Comparison of ENCODE assay signal across 8 cellular contexts in the genomic region with DNA sequence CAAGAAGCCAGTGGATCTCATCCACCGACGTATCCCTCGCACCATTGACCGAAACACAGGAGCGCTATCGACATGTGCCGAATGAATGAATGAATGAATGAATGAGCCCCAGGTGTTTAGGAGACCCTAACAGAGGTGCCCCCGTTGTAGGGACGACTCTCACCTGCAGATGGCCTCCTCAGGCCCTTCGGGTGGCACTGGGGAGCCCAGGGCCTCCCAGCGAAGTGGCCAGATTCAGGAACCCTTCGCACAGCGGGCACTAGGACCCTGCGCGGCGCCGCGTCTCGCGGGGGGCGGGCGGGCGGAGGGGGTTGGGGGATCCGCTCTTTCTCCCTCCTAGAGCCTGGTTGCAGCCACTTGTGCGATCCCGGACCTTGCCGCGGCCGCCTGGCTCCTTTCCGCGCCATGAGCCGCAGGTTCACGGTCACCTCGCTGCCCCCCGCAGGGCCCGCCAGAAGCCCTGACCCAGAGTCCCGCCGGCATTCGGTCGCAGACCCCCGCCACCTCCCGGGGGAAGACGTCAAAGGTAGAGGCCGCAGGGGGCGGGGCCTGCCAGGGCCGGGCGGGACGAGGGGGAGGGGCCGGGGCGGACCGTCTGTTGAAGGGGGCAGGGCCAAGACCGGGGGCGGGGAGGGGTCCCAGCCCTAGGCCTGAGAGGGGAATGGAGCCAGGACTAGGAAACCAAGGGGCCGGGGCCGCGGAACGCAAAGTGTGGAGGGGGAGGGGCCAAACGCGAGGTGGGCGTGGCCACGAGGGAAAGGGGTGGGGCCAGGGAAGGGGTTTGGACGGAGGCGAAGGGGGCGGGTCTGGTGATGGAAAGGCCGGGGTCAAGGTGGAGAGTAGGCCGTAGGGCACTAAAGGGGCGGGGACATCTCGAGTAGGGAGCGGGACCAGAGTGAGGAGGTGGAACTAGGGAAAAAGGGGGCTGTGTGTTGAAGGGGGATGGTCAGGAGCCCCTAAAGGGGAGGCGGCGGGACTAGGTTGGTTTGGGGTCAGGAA. TPM values are rescaled to one million over a fixed set of nuclear protein-coding genes. Genes with fewer than 3 reads are reported as not detected.
A peak's percentile ranks its signal among the peaks of the same experiment; 100 is the strongest.
DNase-seq lines count a peak whose midpoint lies in the region; ATAC-seq, FAIRE-seq and TF ChIP-seq lines count a peak whose summit lies in the region.

No MANE protein-coding gene starts in this region.

- 12% methylated on average over 31 of the region's 71 CpGs for WGBS in esophagus muscularis mucosa

- peaks cover 7% of the 10 kb centered on the region for H3K4me1 Mint-ChIP-seq in osteocyte (ENCODE audit: unreplicated experiment)

- H3K27me3 Mint-ChIP-seq in osteocyte (ENCODE audit: unreplicated experiment) = peaks cover 61% of the 10 kb centered on the region

- peak overlapping the region; percentile 68 for H3K4me3 Mint-ChIP-seq in osteocyte (ENCODE audit: unreplicated experiment)

- no peak for TF ChIP-seq CTCF in esophagus muscularis mucosa (IDR thresholded peaks at IDR 0.05)
- TF ChIP-seq CTCF in osteocyte (IDR thresholded peaks at IDR 0.05) = no peak

- no peaks in the 10 kb centered on the region for H3K9me3 ChIP-seq in esophagus muscularis mucosa

- no peak for TF ChIP-seq EP300 in esophagus muscularis mucosa (IDR thresholded peaks at IDR 0.05)

- no peak overlapping the region for H3K27ac Mint-ChIP-seq in osteocyte (ENCODE audit: unreplicated experiment)

- ATAC-seq in HG02610 (IDR thresholded peaks at IDR 0.05; ENCODE audit: unreplicated experiment) = no peak
- ATAC-seq in GM21367 (IDR thresholded peaks at IDR 0.05; ENCODE audit: unreplicated experiment) = no peak

- no peak for FAIRE-seq in H54 (lab: Jason Lieb, UNC)

- peaks cover 0 to 100% (median 34%) of the 10 kb centered on the region in 4 donors for H3K27me3 ChIP-seq in esophagus muscularis mucosa

- H3K4me1 ChIP-seq in esophagus muscularis mucosa = peaks cover 15 to 21% (median 20%) of the 10 kb centered on the region in 4 donors

- H3K4me3 ChIP-seq in esophagus muscularis mucosa = peak overlapping the region; percentile 38 to 55 (median 46)

- TF ChIP-seq POLR2A in H54 (IDR thresholded peaks at IDR 0.05; ENCODE audit: low read depth, low read length) = no peak
- TF ChIP-seq POLR2A in esophagus muscularis mucosa (IDR thresholded peaks at IDR 0.05; ENCODE audit: low read depth) = no peak

- H3K36me3 ChIP-seq in esophagus muscularis mucosa = no peaks in the 10 kb centered on the region

- intact Hi-C loops in esophagus muscularis mucosa (cut with DNase I) = loop anchor here (2.0 to 5.0 kb wide), 2 partner anchors 66 to 153 kb away; a partner anchor contains a TSS

- DNase-seq in Ammon's horn (ENCODE audit: low spot score) = peak; percentile 50
- peak; percentile 82 for DNase-seq in H54 (ENCODE audit: insufficient read length, low spot score)
- DNase-seq in NCI-H510A (lab: John Stamatoyannopoulos, UW) = peak; percentile 82
- DNase-seq in activated CD8-positive, alpha-beta memory T cell treated with anti-CD3 and anti-CD28 coated beads, Interleukin-2, amount 50 U/mL, for 4 hours = peak; percentile 38
- DNase-seq in esophagus muscularis mucosa (ENCODE audit: extremely low spot score) = no peak
- DNase-seq in osteocyte (ENCODE audit: extremely low spot score, unreplicated experiment) = no peak

- no peaks in the 10 kb centered on the region for H3K36me3 Mint-ChIP-seq in osteocyte (ENCODE audit: unreplicated experiment)

- no peaks in the 10 kb centered on the region for H3K9me3 Mint-ChIP-seq in osteocyte (ENCODE audit: unreplicated experiment)

- no peak overlapping the region for H3K27ac ChIP-seq in esophagus muscularis mucosa (replicated peaks in 1 of 4)

RNA-seq across cellular contexts. Expression of a gene that starts 7.4 kb away (rescaled TPM):
- 1 to 10 TPM in 1 of 4 donors, under 1 TPM in 1, not detected in 2; 0.99 to 1.2 TPM for total RNA-seq in esophagus muscularis mucosa
- total RNA-seq in osteocyte = 1.7 TPM in 1 of 2 replicates, not detected in the other

RNA-seq across cellular contexts. Expression of a gene that starts 13.0 kb away (rescaled TPM):
- total RNA-seq in esophagus muscularis mucosa (1 to 10 TPM in 1 of 4 donors, under 1 TPM in 3; 0.11 to 6.5 (median 0.63) TPM), osteocyte (not detected in 2 replicates)

RNA-seq across cellular contexts. Expression of a gene that starts 49.7 kb away (rescaled TPM):
- total RNA-seq in esophagus muscularis mucosa (10 to 100 TPM; 12.9 to 19.0 (median 15.3) TPM), osteocyte (23.9 and 24.6 TPM in 2 replicates)

Comparison
In these comparisons a context has a peak if more than half of its experiments do, and no peak if none do; other contexts are left out.
1. DNase-seq: peak in Ammon's horn (single experiment), H54 (single experiment), NCI-H510A (single experiment) and activated CD8-positive, alpha-beta memory T cell treated with anti-CD3 and anti-CD28 coated beads, Interleukin-2, amount 50 U/mL, for 4 hours (single experiment); none in esophagus muscularis mucosa (single experiment) and osteocyte (single experiment).